7 cellular contexts compared by ENCODE assay signal in genomic region chrX:45771114-45771513, GRCh38.
DNase-seq lines count a peak whose midpoint lies in the region; ATAC-seq, FAIRE-seq and TF ChIP-seq lines count a peak whose summit lies in the region.

No MANE protein-coding gene starts in this region.

- DNase-seq in H54 (ENCODE audit: insufficient read length, low spot score) (no peak), T1000 (lab: John Stamatoyannopoulos, UW) (peak; percentile 55), foreskin keratinocyte (peak; percentile 80 to 87), HUDEP-2 (lab: John Stamatoyannopoulos, UW; ENCODE audit: unreplicated experiment in 76 of 76) (no peak)
- DNase-seq in stimulated activated CD4-positive, alpha-beta T cell treated with anti-CD3 and anti-CD28 coated beads, Interleukin-4, amount 100 ng/mL, for 24 hours = no peak

- peak; percentile 89 for TF ChIP-seq POLR2A in H54 (IDR thresholded peaks at IDR 0.05; ENCODE audit: low read depth, low read length)

- no peaks in the 10 kb centered on the region for H3K27me3 ChIP-seq in foreskin keratinocyte

- H3K27ac ChIP-seq in foreskin keratinocyte = peak overlapping the region; percentile 71
- peak overlapping the region in 19 of 21 experiments; percentile 24 to 93 (median 77) for H3K27ac ChIP-seq in skin epidermis

- H3K4me3 ChIP-seq in skin epidermis = peak overlapping the region; percentile 16 to 48 (median 34)

- no peak for FAIRE-seq in H54 (lab: Jason Lieb, UNC)

- peak; percentile 65 for ATAC-seq in foreskin keratinocyte
- no peak for ATAC-seq in HG03139 (IDR thresholded peaks at IDR 0.05; ENCODE audit: unreplicated experiment)

- no peak for TF ChIP-seq CTCF in foreskin keratinocyte (conservative IDR thresholded peaks at IDR 0.05)

- peaks cover 36% of the 10 kb centered on the region for H3K4me1 ChIP-seq in foreskin keratinocyte

Comparison
In these comparisons a context has a peak if more than half of its experiments do, and no peak if none do; other contexts are left out.
1. DNase-seq: peak in T1000 (single experiment) and foreskin keratinocyte (2 of 2); none in H54 (single experiment), HUDEP-2 (0 of 76) and stimulated activated CD4-positive, alpha-beta T cell treated with anti-CD3 and anti-CD28 coated beads, Interleukin-4, amount 100 ng/mL, for 24 hours (single experiment).